In genomic region chr20:33337119-33337518, GRCh38 we compare ENCODE assay signal across 21 cellular contexts. TPM values are rescaled to one million over a fixed set of nuclear protein-coding genes. Genes with fewer than 3 reads are reported as not detected.
DNase-seq lines count a peak whose midpoint lies in the region; ATAC-seq, FAIRE-seq and TF ChIP-seq lines count a peak whose summit lies in the region.
"Had no signal": no experiment of that assay in that cellular context is flagged by ENCODE, and none has a peak within 500 bp of the region (broad histone marks: within the 10 kb centered on the region; RNA-seq: fewer than 3 reads in every experiment).

No MANE protein-coding gene starts in this region.

- H3K4me3 Mint-ChIP-seq in stimulated activated memory B cell treated with anti-CD40 and anti-IgM and Interleukin-4, amounts not matched to agents 10 μg/mL and 1 μg/mL and 100 μg/mL, for 72 hours: peak overlapping the region; percentile 25

- H4K5ac ChIP-seq in mesendoderm (ENCODE audit: low read length): no peak overlapping the region

- H2BK5ac ChIP-seq in mesendoderm (ENCODE audit: low read length): no peak overlapping the region

- H3K79me2 ChIP-seq in HepG2 (ENCODE audit: insufficient read depth, low read length): no peaks in the 10 kb centered on the region
- H3K79me2 ChIP-seq in K562 (ENCODE audit: control insufficient read depth, insufficient read depth, low read length): no peaks in the 10 kb centered on the region
- H3K79me2 ChIP-seq in mesendoderm (ENCODE audit: control insufficient read depth, insufficient read depth, low read length): no peaks in the 10 kb centered on the region

- POLR2A ChIA-PET in HepG2 (lab: Yijun Ruan, JAX): no interaction called here
- POLR2A ChIA-PET in K562 (lab: Yijun Ruan, JAX): interaction anchor here (0.6 kb wide), 1 partner anchor 10 kb away, joined by 3 read pairs; no protein-coding TSS in a partner anchor

- H3K9me1 ChIP-seq in K562 (ENCODE audit: control insufficient read depth, insufficient read depth, low read length): peaks cover 3% of the 10 kb centered on the region

- no peak overlapping the region for H3K18ac ChIP-seq in mesendoderm (ENCODE audit: low read length)

- no peaks in the 10 kb centered on the region for H3K36me3 ChIP-seq in HepG2 (replicated peaks in 1 of 2; ENCODE audit: control insufficient read depth in 1 of 2, insufficient read depth in 2 of 2, low read length in 2 of 2)
- no peaks in the 10 kb centered on the region for H3K36me3 ChIP-seq in right lobe of liver
- H3K36me3 ChIP-seq in K562 (ENCODE audit: control insufficient read depth, insufficient read depth, low read length): no peaks in the 10 kb centered on the region
- H3K36me3 ChIP-seq in mesendoderm (ENCODE audit: control insufficient read depth, insufficient read depth, low read length): no peaks in the 10 kb centered on the region

- TF ChIP-seq EP300 in HepG2 (IDR thresholded peaks at IDR 0.05; ENCODE audit: low read depth in 2 of 2, low read length in 2 of 2) (no peak), HepG2 (CRISPR knock-in tag; IDR thresholded peaks at IDR 0.05; ENCODE audit: borderline replicate concordance) (no peak), K562 (IDR thresholded peaks at IDR 0.05; ENCODE audit: low read length) (no peak)

- ATAC-seq in HepG2: no peak
- ATAC-seq in right lobe of liver: no peak
- 0 out of 3 replicates have a peak, but pooled peaks have one; percentile 43 for ATAC-seq in K562
- ATAC-seq in stimulated activated memory B cell treated with anti-CD40 and anti-IgM and Interleukin-4, amounts not matched to agents 10 μg/mL and 1 μg/mL and 100 μg/mL, for 72 hours: no peak
- no peak for ATAC-seq in HG03045 (IDR thresholded peaks at IDR 0.05; ENCODE audit: unreplicated experiment)
- ATAC-seq: Right ventricle myocardium inferior had no signal

- H3K27me3 ChIP-seq in HepG2 (ENCODE audit: control insufficient read depth in 1 of 2, insufficient read depth in 2 of 2, low read length in 2 of 2) (peaks cover 3 to 21% of the 10 kb centered on the region in 2 experiments; a peak in 4 of 5 replicates), right lobe of liver (no peaks in the 10 kb centered on the region), K562 (ENCODE audit: control insufficient read depth in 2 of 2, insufficient read depth in 2 of 2, low read length in 2 of 2) (peaks cover 3 to 22% of the 10 kb centered on the region in 2 experiments; a peak in 4 of 5 replicates), mesendoderm (ENCODE audit: insufficient read depth, low read length, poor library complexity) (no peaks in the 10 kb centered on the region)

- H3K9me3 Mint-ChIP-seq in stimulated activated memory B cell treated with anti-CD40 and anti-IgM and Interleukin-4, amounts not matched to agents 10 μg/mL and 1 μg/mL and 100 μg/mL, for 72 hours: peaks cover 5% of the 10 kb centered on the region

- H3K36me3 Mint-ChIP-seq in stimulated activated memory B cell treated with anti-CD40 and anti-IgM and Interleukin-4, amounts not matched to agents 10 μg/mL and 1 μg/mL and 100 μg/mL, for 72 hours: no peaks in the 10 kb centered on the region

- CTCF ChIA-PET in HepG2 (lab: Yijun Ruan, JAX; ENCODE audit: low intra/inter-chr PET ratio, low total read pairs): no interaction called here
- CTCF ChIA-PET in K562 (lab: Yijun Ruan, JAX; ENCODE audit: low intra/inter-chr PET ratio): no interaction called here

- no peaks in the 10 kb centered on the region for H4K20me1 ChIP-seq in HepG2 (ENCODE audit: insufficient read depth, low read length)
- peaks cover 3% of the 10 kb centered on the region; the same call in 1 of the 2 replicates for H4K20me1 ChIP-seq in K562 (replicated peaks; ENCODE audit: control insufficient read depth, insufficient read depth, low read length)

- WGBS in HepG2 (ENCODE audit: low lambda C conversion rate): 68% methylated on average over 8 of the region's 8 CpGs
- 77% methylated on average over 5 of the region's 8 CpGs for WGBS in right lobe of liver (ENCODE audit: insufficient coverage, low coverage, low lambda C conversion rate, missing lambda C conversion rate)
- 9% methylated on average over 8 of the region's 8 CpGs for WGBS in K562 (ENCODE audit: insufficient coverage, low coverage, missing lambda C conversion rate)
- no CpG with 5 or more reads among the region's 8 CpGs for WGBS in mesendoderm (ENCODE audit: extremely low coverage, insufficient coverage, low lambda C conversion rate)

- no peaks in the 10 kb centered on the region for H3K79me1 ChIP-seq in mesendoderm (ENCODE audit: low read length)

- no peak overlapping the region for H3K56ac ChIP-seq in mesendoderm (ENCODE audit: low read length)

- H3K4me3 ChIP-seq in HepG2 (replicated peaks in 1 of 3; ENCODE audit: insufficient read depth in 1 of 3, low read depth in 2 of 3, low read length in 3 of 3) (no peak overlapping the region), right lobe of liver (no peak overlapping the region), K562 (no peak overlapping the region), mesendoderm (ENCODE audit: low read length) (no peak overlapping the region)
- H3K4me3 ChIP-seq: PC-9 had no signal

- H2AFZ ChIP-seq in HepG2 (ENCODE audit: low read length) (no peak overlapping the region), K562 (ENCODE audit: low read depth, low read length) (no peak overlapping the region)
- H2AFZ ChIP-seq: PC-9 had no signal

- H3K23ac ChIP-seq in mesendoderm (ENCODE audit: low read length): no peak overlapping the region

- peaks cover 21% of the 10 kb centered on the region for H3K27me3 Mint-ChIP-seq in stimulated activated memory B cell treated with anti-CD40 and anti-IgM and Interleukin-4, amounts not matched to agents 10 μg/mL and 1 μg/mL and 100 μg/mL, for 72 hours

- no peak for FAIRE-seq in HepG2 (lab: Jason Lieb, UNC)
- no peak for FAIRE-seq in K562 (lab: Jason Lieb, UNC)

- in situ Hi-C loops in HepG2 (cut with HindIII; ENCODE audit: extremely low pct_ligation_motif_present, low pct_unique_long_range_greater_than_20kb): no loop called here
- in situ Hi-C loops in K562 (cut with MboI): no loop called here

- H3K9me3 ChIP-seq in HepG2 (ENCODE audit: low read length) (no peaks in the 10 kb centered on the region), right lobe of liver (no peaks in the 10 kb centered on the region), K562 (replicated peaks; ENCODE audit: control insufficient read depth, insufficient read depth, low read depth, low read length) (no peaks in the 10 kb centered on the region)

- TF ChIP-seq POLR2A in HepG2 (IDR thresholded peaks at IDR 0.05; ENCODE audit: insufficient read depth in 1 of 2, low read depth in 2 of 2, low read length in 2 of 2) (no peak), right lobe of liver (IDR thresholded peaks at IDR 0.05) (no peak), K562 (conservative IDR thresholded peaks at IDR 0.05) (no peak)

- no peak overlapping the region for H3K4me2 ChIP-seq in HepG2 (ENCODE audit: low read depth, low read length)
- no peak overlapping the region for H3K4me2 ChIP-seq in K562 (ENCODE audit: insufficient read depth, low read length)
- H3K4me2 ChIP-seq in mesendoderm (ENCODE audit: low read length): no peak overlapping the region
- H3K4me2 ChIP-seq: PC-9 had no signal

- H4K8ac ChIP-seq in mesendoderm (ENCODE audit: low read depth, low read length): no peak overlapping the region

- TF ChIP-seq CTCF in HepG2 (CRISPR knock-in tag; IDR thresholded peaks at IDR 0.05): peak; percentile 51
- TF ChIP-seq CTCF in right lobe of liver (IDR thresholded peaks at IDR 0.05): no peak
- peak; percentile 31 to 46 (median 33) for TF ChIP-seq CTCF in K562 (IDR thresholded peaks at IDR 0.05 in 2 of 3, conservative IDR thresholded peaks at IDR 0.05 in 1 of 3; ENCODE audit: insufficient read depth in 2 of 3, low read depth in 1 of 3, low read length in 3 of 3)

- no peak overlapping the region for H2BK15ac ChIP-seq in mesendoderm (replicated peaks; ENCODE audit: low read depth)

- no peak overlapping the region for H3K4ac ChIP-seq in mesendoderm (ENCODE audit: low read depth, low read length)

- no peak overlapping the region for H3K9ac ChIP-seq in HepG2 (ENCODE audit: insufficient read depth, low read depth, low read length)
- no peak overlapping the region for H3K9ac ChIP-seq in K562 (ENCODE audit: insufficient read depth in 1 of 2, low read depth in 2 of 2, low read length in 2 of 2)
- H3K9ac ChIP-seq in mesendoderm (ENCODE audit: low read length): no peak overlapping the region

- H3K4me1 Mint-ChIP-seq in stimulated activated memory B cell treated with anti-CD40 and anti-IgM and Interleukin-4, amounts not matched to agents 10 μg/mL and 1 μg/mL and 100 μg/mL, for 72 hours: peaks cover 16% of the 10 kb centered on the region

- peak overlapping the region; percentile 64 for H3K27ac Mint-ChIP-seq in stimulated activated memory B cell treated with anti-CD40 and anti-IgM and Interleukin-4, amounts not matched to agents 10 μg/mL and 1 μg/mL and 100 μg/mL, for 72 hours

- no peak overlapping the region for H2BK120ac ChIP-seq in mesendoderm (ENCODE audit: low read depth, low read length)

- H2AK5ac ChIP-seq in mesendoderm (ENCODE audit: low read length): no peak overlapping the region

- TF ChIP-seq RAD21 in HepG2 (CRISPR knock-in tag; IDR thresholded peaks at IDR 0.05) (no peak), K562 (CRISPR knock-in tag; conservative IDR thresholded peaks at IDR 0.05 in 1 of 2, IDR thresholded peaks at IDR 0.05 in 1 of 2) (peak in 1 of 2 experiments; percentile 19; a peak in 1 of 4 replicates)

- BruUV-seq in HepG2 (replicated peaks; lab: Mats Ljungman, UMichigan) (no TSS peak), K562 (replicated peaks; lab: Mats Ljungman, UMichigan) (no TSS peak)

- H3K4me1 ChIP-seq in HepG2 (ENCODE audit: insufficient read depth, low read length) (peaks cover 51% of the 10 kb centered on the region), right lobe of liver (no peaks in the 10 kb centered on the region), K562 (replicated peaks in 1 of 2; ENCODE audit: control insufficient read depth in 2 of 2, insufficient read depth in 2 of 2, low read length in 2 of 2) (peaks cover 10 to 16% of the 10 kb centered on the region in 2 experiments; a peak in 4 of 5 replicates), mesendoderm (ENCODE audit: control insufficient read depth, low read depth, low read length) (no peaks in the 10 kb centered on the region)

- H3K27ac ChIP-seq in HepG2 (ENCODE audit: extremely low read length, insufficient read depth, low read length) (no peak overlapping the region), right lobe of liver (no peak overlapping the region), K562 (ENCODE audit: extremely low read depth, low read depth, low read length) (no peak overlapping the region), mesendoderm (ENCODE audit: low read depth, low read length) (no peak overlapping the region)
- H3K27ac ChIP-seq: PC-9 had no signal

- intact Hi-C loops in HepG2 (cut with micrococcal nuclease; ENCODE audit: unreplicated experiment): no loop called here
- intact Hi-C loops in right lobe of liver (cut with DNase I): no loop called here
- intact Hi-C loops in K562 (cut with micrococcal nuclease): no loop called here

- DNase-seq in HepG2 (ENCODE audit: low spot score) (no peak), right lobe of liver (no peak), NCI-H460 (ENCODE audit: extremely low read depth, low read depth) (peak; percentile 4), K562 (ENCODE audit: extremely low read depth in 1 of 4, low spot score in 3 of 4) (peak in 2 of 4 experiments; percentile 32 to 38), mesendoderm (no peak), amniotic stem cell (lab: John Stamatoyannopoulos, UW) (no peak)
- DNase-seq: Calu3; DMS79; GF-D8; MV-4-11; NCI-H1436; NCI-H2081; NCI-H2227 treated with DMSO at 0.1 percent for 48 hours; NCI-H69; NK-92 treated with Interleukin-12 subunit alpha and Interleukin-12 subunit beta, amount 100 ng/mL, for 24 hours; PC-9 had no signal

RNA-seq across cellular contexts. Expression of gene BPIFB1, which starts 54.1 kb away (rescaled TPM):
- total RNA-seq in HepG2 (2016; rRNA removed; fragmentation: Illumina TruSeq; extraction: Trizol) (0.18 and 0.82 TPM in 2 replicates), right lobe of liver (not detected), K562 (2014; rRNA removed) (not detected in 2 replicates), K562 (2014; rRNA removed; fragmentation: Illumina TruSeq; extraction: Trizol) (not detected in 2 replicates), K562 (2015; rRNA removed; fragmentation: Illumina TruSeq; extraction: Trizol) (not detected in 2 replicates), K562 (2021) (0.11 TPM in 1 of 2 replicates, not detected in the other)
- 0.18 TPM in 1 of 2 replicates, not detected in the other for total RNA-seq in HepG2 (2016; cell fraction: cytosol; rRNA removed; fragmentation: Illumina TruSeq; extraction: Trizol; ENCODE audit: low read depth)
- total RNA-seq in HepG2 (2016; cell fraction: insoluble cytoplasmic fraction; rRNA removed; fragmentation: Illumina TruSeq; extraction: Trizol): 0.34 and 0.56 TPM in 2 replicates
- total RNA-seq in HepG2 (2016; cell fraction: membrane; rRNA removed; fragmentation: Illumina TruSeq; extraction: Trizol): 0.28 TPM in 2 replicates
- 0.59 and 0.75 TPM in 2 replicates for total RNA-seq in HepG2 (2016; cell fraction: nucleus; rRNA removed; fragmentation: Illumina TruSeq; extraction: Trizol)
- polyA plus RNA-seq in HepG2 (2011; rRNA removed) (4.4 and 9.2 TPM in 2 replicates), K562 (2011; rRNA removed) (not detected in 2 replicates), K562 (2014; fragmentation: Illumina TruSeq; extraction: Trizol) (not detected in 2 replicates), K562 (2014; fragmentation: Nextera tagmentation; extraction: Ambion mirVana) (not detected), K562 (2014; rRNA removed) (not detected in 2 replicates)
- 3.2 and 5.0 TPM in 2 replicates for polyA plus RNA-seq in HepG2 (2011; cell fraction: cytosol; rRNA removed)
- polyA plus RNA-seq in HepG2 (2011; cell fraction: nucleus; rRNA removed): 5.1 and 7.3 TPM in 2 replicates
- polyA plus RNA-seq in HepG2 (2012): 7.9 and 12.0 TPM in 2 replicates
- 0.26 and 0.36 TPM in 2 replicates for polyA plus RNA-seq in HepG2 (2016; cell fraction: cytosol; fragmentation: Illumina TruSeq; extraction: Trizol; ENCODE audit: low read depth)
- polyA plus RNA-seq in HepG2 (2016; cell fraction: insoluble cytoplasmic fraction; fragmentation: Illumina TruSeq; extraction: Trizol; ENCODE audit: low read depth): 0.54 and 0.91 TPM in 2 replicates
- polyA plus RNA-seq in HepG2 (2016; cell fraction: membrane; fragmentation: Illumina TruSeq; extraction: Trizol; ENCODE audit: low read depth): 0.17 and 0.40 TPM in 2 replicates
- polyA plus RNA-seq in HepG2 (2016; cell fraction: nucleus; fragmentation: Illumina TruSeq; extraction: Trizol; ENCODE audit: insufficient read depth, low read depth): 0.97 and 1.00 TPM in 2 replicates
- polyA minus RNA-seq in HepG2 (2011; rRNA and poly(A)+ RNA removed; ENCODE audit: low replicate concordance): 3.7 TPM in 1 of 2 replicates, not detected in the other
- 0.44 and 1.6 TPM in 2 replicates for polyA minus RNA-seq in HepG2 (2011; cell fraction: cytosol; rRNA and poly(A)+ RNA removed)
- 1.7 and 2.0 TPM in 2 replicates for polyA minus RNA-seq in HepG2 (2011; cell fraction: nucleus; rRNA and poly(A)+ RNA removed)
- total RNA-seq in NCI-H460 (2014; rRNA removed; shearing (Covaris generic)): not detected in 2 replicates
- not detected in 2 replicates for polyA plus RNA-seq in NCI-H460 (2014; cell fraction: nucleus; rRNA removed)
- not detected in 2 replicates for total RNA-seq in K562 (2011; cell fraction: chromatin; rRNA removed; ENCODE audit: low replicate concordance)
- total RNA-seq in K562 (2011; cell fraction: nucleolus; rRNA removed): not detected in 2 replicates
- total RNA-seq in K562 (2011; cell fraction: nucleoplasm; rRNA removed): not detected in 2 replicates
- polyA plus RNA-seq in K562 (2011; cell fraction: cytosol; rRNA removed): not detected in 2 replicates
- polyA plus RNA-seq in K562 (2011; cell fraction: nucleus; rRNA removed): not detected in 2 replicates
- not detected in 2 replicates for polyA plus RNA-seq in K562 (2012)
- not detected in 2 replicates for polyA minus RNA-seq in K562 (2011; rRNA and poly(A)+ RNA removed)
- not detected in 2 replicates for polyA minus RNA-seq in K562 (2011; cell fraction: cytosol; rRNA and poly(A)+ RNA removed)
- not detected in 2 replicates for polyA minus RNA-seq in K562 (2011; cell fraction: nucleus; rRNA and poly(A)+ RNA removed)
- not detected for polyA plus RNA-seq in mesendoderm (2013, experiment 1 of 2)
- polyA plus RNA-seq in mesendoderm (2013, experiment 2 of 2): not detected
- total RNA-seq: A172, LHCN-M2, PC-9, Right ventricle myocardium inferior had no signal

Comparison
In these comparisons a context has a peak if more than half of its experiments do, and no peak if none do; other contexts are left out.
1. CTCF ChIP-seq: peak in HepG2 (single experiment) and K562 (3 of 3); none in right lobe of liver (0 of 4).
2. Of the 241 proteins assayed by ChIP-seq in both HepG2 and K562: peak only in HepG2: HINFP, STAG1 and ZFX; only in K562: ZNF24; in both: CTCF; in neither: 234; mixed calls (peak in some experiments, not most) for 2.